In genomic region chr19:45523642-45524256, GRCh38 we compare ENCODE assay signal across 1 cellular context.
TF ChIP-seq lines count a peak whose summit lies in the region.

No MANE protein-coding gene starts in this region.

TF ChIP-seq in IMR-90, 13 proteins besides CTCF, POLR2A, EP300 and RAD21:
- TF ChIP-seq MAZ (IDR thresholded peaks at IDR 0.05; ENCODE audit: borderline replicate concordance, low read depth, low read length) (no peak; the same call in 1 of the 2 replicates), NFE2L2 (IDR thresholded peaks at IDR 0.05; ENCODE audit: low read depth, low read length) (no peak), BHLHE40 (IDR thresholded peaks at IDR 0.05; ENCODE audit: low read depth, low read length) (0 out of 2 replicates have a peak, but pooled peaks have one; percentile 10), MXI1 (IDR thresholded peaks at IDR 0.05; ENCODE audit: borderline replicate concordance, low read depth, low read length) (peak; percentile 27; the same call in 1 of the 2 replicates), SMC3 (IDR thresholded peaks at IDR 0.05; ENCODE audit: low read depth, low read length) (peak; percentile 72), ELK1 (IDR thresholded peaks at IDR 0.05; ENCODE audit: borderline replicate concordance, low read depth, low read length) (no peak), MAFK (IDR thresholded peaks at IDR 0.05; ENCODE audit: low read depth, low read length) (no peak)
